18 cellular contexts compared by ENCODE assay signal in genomic region chr19:46756544-46756888, GRCh38.
"Had no signal": no experiment of that assay in that cellular context is flagged by ENCODE, and none has a peak within 500 bp of the region (broad histone marks: within the 10 kb centered on the region; RNA-seq: fewer than 3 reads in every experiment).

No MANE protein-coding gene starts in this region.

- H3K27me3 ChIP-seq: breast epithelium, esophagus squamous epithelium, heart right ventricle, right atrium auricular region, stomach, upper lobe of left lung had no signal

- H3K27ac Mint-ChIP-seq: progenitor cell of endocrine pancreas, T-helper 17 cell had no signal

- DNase-seq: activated CD4-positive, alpha-beta T cell treated with anti-CD3 and anti-CD28 coated beads, Interleukin-2, amount 50 U/mL, for 48 hours; activated effector memory CD4-positive, alpha-beta T cell treated with Interleukin-2 at 50 U/mL for 16 hours; activated naive CD4-positive, alpha-beta T cell treated with anti-CD3 and anti-CD28 coated beads, Interleukin-2, amount 50 U/mL, for 16 hours; activated T-cell treated with anti-CD3 and anti-CD28 coated beads, Interleukin-2, amount 50 U/mL, for 48 hours; esophagus squamous epithelium; left colon; lower lobe of right lung; midbrain; stomach; T-helper 17 cell; WERI-Rb-1 had no signal

- H3K4me3 Mint-ChIP-seq: T-helper 17 cell had no signal

- H3K36me3 ChIP-seq: breast epithelium had no signal

- H3K4me3 ChIP-seq: breast epithelium, coronary artery, esophagus squamous epithelium, heart right ventricle, lower lobe of right lung, right atrium auricular region, skin epidermis, stomach, upper lobe of left lung had no signal

- H3K27me3 Mint-ChIP-seq: progenitor cell of endocrine pancreas, T-helper 17 cell had no signal

- H3K9me3 ChIP-seq: breast epithelium, esophagus squamous epithelium, heart right ventricle, lower lobe of right lung, right atrium auricular region, stomach, upper lobe of left lung had no signal

- H3K27ac ChIP-seq: heart right ventricle, lower lobe of right lung, right atrium auricular region, skin epidermis, upper lobe of left lung, WERI-Rb-1 had no signal
